7 cellular contexts compared by ENCODE assay signal in the genomic region with DNA sequence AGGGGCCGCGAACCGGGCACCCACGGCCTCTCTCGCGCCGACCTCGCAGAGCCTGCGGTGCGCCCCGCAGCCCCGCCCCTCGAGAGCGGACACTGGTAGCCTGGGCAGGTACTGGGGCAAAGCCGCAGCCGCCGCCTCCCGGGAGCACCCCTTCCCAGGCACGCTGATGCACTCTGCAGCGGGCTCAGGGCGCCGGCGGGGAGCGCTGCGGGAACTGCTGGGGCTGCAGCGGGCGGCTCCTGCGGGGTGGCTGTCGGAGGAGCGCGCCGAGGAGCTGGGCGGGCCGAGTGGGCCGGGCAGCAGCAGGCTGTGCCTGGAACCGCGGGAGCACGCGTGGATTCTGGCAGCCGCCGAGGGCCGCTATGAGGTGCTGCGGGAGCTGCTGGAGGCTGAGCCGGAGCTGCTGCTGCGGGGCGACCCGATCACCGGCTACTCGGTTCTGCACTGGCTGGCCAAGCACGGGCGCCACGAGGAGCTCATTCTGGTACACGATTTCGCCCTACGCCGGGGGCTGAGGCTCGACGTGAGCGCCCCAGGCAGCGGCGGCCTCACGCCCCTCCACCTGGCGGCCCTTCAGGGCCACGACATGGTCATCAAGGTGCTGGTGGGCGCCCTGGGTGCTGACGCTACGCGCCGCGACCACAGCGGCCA. TPM values are rescaled to one million over a fixed set of nuclear protein-coding genes. Genes with fewer than 3 reads are reported as not detected.
DNase-seq lines count a peak whose midpoint lies in the region; ATAC-seq and TF ChIP-seq lines count a peak whose summit lies in the region.

No MANE protein-coding gene starts in this region.

- H3K4me1 Mint-ChIP-seq in T-helper 2 cell treated with Interferon-gamma antibody and Interleukin-4, amounts not matched to agents 5 μg/mL and 100 μg/mL, for 36 hours (ENCODE audit: low read depth) = peaks cover 48% of the 10 kb centered on the region
- H3K4me1 Mint-ChIP-seq in type B pancreatic cell (ENCODE audit: unreplicated experiment) = no peaks in the 10 kb centered on the region

- peaks cover 6 to 25% of the 10 kb centered on the region in 2 experiments; a peak in 3 of 4 replicates for H3K4me1 ChIP-seq in HCT116 (ENCODE audit: control insufficient read depth in 1 of 2, insufficient read depth in 2 of 2, low read length in 2 of 2)
- H3K4me1 ChIP-seq in mesodermal cell (ENCODE audit: control insufficient read depth, insufficient read depth, low read length, poor library complexity, severe bottlenecking) = peaks cover 4% of the 10 kb centered on the region

- H3K4me3 Mint-ChIP-seq in T-helper 2 cell treated with Interferon-gamma antibody and Interleukin-4, amounts not matched to agents 5 μg/mL and 100 μg/mL, for 36 hours = peak overlapping the region; percentile 63
- peak overlapping the region; percentile 60 for H3K4me3 Mint-ChIP-seq in type B pancreatic cell

- POLR2A ChIA-PET in HCT116 (lab: Charles Lee) = interaction anchor here (0.9 to 1.7 kb wide), 6 partner anchors 11 to 256 kb away, joined by 3 to 11 read pairs (median 4); partner anchors contain the start of genes RPL39 and SEPTIN6

- no peak for TF ChIP-seq POLR2A in HCT116 (IDR thresholded peaks at IDR 0.05; ENCODE audit: borderline replicate concordance, extremely low read depth, insufficient read depth, insufficient read length)

- no peak for DNase-seq in HCT116 (ENCODE audit: low read depth, low spot score)
- DNase-seq in T-helper 2 cell treated with Interferon-gamma antibody and Interleukin-4, amounts not matched to agents 5 μg/mL and 100 μg/mL, for 36 hours (ENCODE audit: low spot score) = peak; percentile 11
- DNase-seq in coronary artery (ENCODE audit: low spot score) = no peak
- no peak for DNase-seq in type B pancreatic cell (ENCODE audit: extremely low spot score, unreplicated experiment)
- DNase-seq in cerebellar cortex (ENCODE audit: low spot score) = no peak

- H4K20me1 ChIP-seq in HCT116 (ENCODE audit: insufficient read depth) = no peaks in the 10 kb centered on the region

- 1 to 3% methylated on average over 20 to 29 of the region's 71 CpGs for WGBS in mesodermal cell (ENCODE audit: insufficient coverage in 2 of 2), 2 experiments

- no peaks in the 10 kb centered on the region for H3K27me3 Mint-ChIP-seq in T-helper 2 cell treated with Interferon-gamma antibody and Interleukin-4, amounts not matched to agents 5 μg/mL and 100 μg/mL, for 36 hours (ENCODE audit: low read depth)
- H3K27me3 Mint-ChIP-seq in type B pancreatic cell = peaks cover 22% of the 10 kb centered on the region

- no peaks in the 10 kb centered on the region for H3K9me2 ChIP-seq in HCT116 (ENCODE audit: insufficient read depth)

- H3K27ac ChIP-seq in HCT116 (ENCODE audit: low read depth, low read length) = peak overlapping the region; percentile 61
- H3K27ac ChIP-seq in coronary artery = peak overlapping the region in 1 of 2 donors; percentile 40
- H3K27ac ChIP-seq in mesodermal cell (ENCODE audit: low read depth, low read length, severe bottlenecking) = no peak overlapping the region

- RAD21 ChIA-PET in HCT116 (lab: Charles Lee; ENCODE audit: low non-redundant PET in 1 of 2, low total read pairs in 2 of 2, uncharacterized antibody in 2 of 2, unreplicated experiment in 2 of 2) = interaction anchor here in 1 of 2 experiments (0.7 kb wide), 1 partner anchor 243 kb away, joined by 3 read pairs; no protein-coding TSS in a partner anchor

- no peaks in the 10 kb centered on the region for H3K9me3 ChIP-seq in HCT116 (ENCODE audit: control insufficient read depth in 1 of 2, insufficient read depth in 1 of 2, low read depth in 1 of 2, low read length in 2 of 2)
- H3K9me3 ChIP-seq in mesodermal cell (ENCODE audit: control insufficient read depth, low read length) = no peaks in the 10 kb centered on the region

- no peak for TF ChIP-seq RAD21 in HCT116 (IDR thresholded peaks at IDR 0.05; ENCODE audit: low read depth)

- no TSS peak for BruUV-seq in HCT116 (replicated peaks; lab: Mats Ljungman, UMichigan)

- ATAC-seq in HCT116 = peak; percentile 76
- ATAC-seq in GM21381 (IDR thresholded peaks at IDR 0.05; ENCODE audit: unreplicated experiment) = no peak

- H3K36me3 Mint-ChIP-seq in T-helper 2 cell treated with Interferon-gamma antibody and Interleukin-4, amounts not matched to agents 5 μg/mL and 100 μg/mL, for 36 hours (ENCODE audit: low read depth) = no peaks in the 10 kb centered on the region
- H3K36me3 Mint-ChIP-seq in type B pancreatic cell = no peaks in the 10 kb centered on the region

- intact Hi-C loops in HCT116 (cut with micrococcal nuclease) = loop anchor here (10.0 kb wide), 1 partner anchor 244 kb away; no protein-coding TSS in a partner anchor

- no peak overlapping the region for H3K27ac Mint-ChIP-seq in T-helper 2 cell treated with Interferon-gamma antibody and Interleukin-4, amounts not matched to agents 5 μg/mL and 100 μg/mL, for 36 hours
- H3K27ac Mint-ChIP-seq in type B pancreatic cell = no peak overlapping the region

- H3K36me3 ChIP-seq in HCT116 (ENCODE audit: control insufficient read depth in 1 of 2, insufficient read depth in 2 of 2, low read length in 2 of 2) (no peaks in the 10 kb centered on the region), mesodermal cell (ENCODE audit: control insufficient read depth, insufficient read depth, low read length) (no peaks in the 10 kb centered on the region)

- H3K9me3 Mint-ChIP-seq in T-helper 2 cell treated with Interferon-gamma antibody and Interleukin-4, amounts not matched to agents 5 μg/mL and 100 μg/mL, for 36 hours = no peaks in the 10 kb centered on the region
- H3K9me3 Mint-ChIP-seq in type B pancreatic cell = no peaks in the 10 kb centered on the region

- H3K4me2 ChIP-seq in HCT116 (ENCODE audit: low read length) = peak overlapping the region; percentile 84

- no peak for TF ChIP-seq CTCF in HCT116 (IDR thresholded peaks at IDR 0.05 in 2 of 3, conservative IDR thresholded peaks at IDR 0.05 in 1 of 3; ENCODE audit: borderline replicate concordance in 1 of 3, insufficient read depth in 1 of 3, low read depth in 2 of 3, low read length in 2 of 3)
- TF ChIP-seq CTCF in coronary artery (IDR thresholded peaks at IDR 0.05) = no peak
- TF ChIP-seq CTCF in type B pancreatic cell (conservative IDR thresholded peaks at IDR 0.05) = no peak

- no peaks in the 10 kb centered on the region for H3K79me2 ChIP-seq in HCT116 (ENCODE audit: insufficient read depth, low read length)

- H2AFZ ChIP-seq in HCT116 (ENCODE audit: low read depth, low read length, poor library complexity, severe bottlenecking) = no peak overlapping the region

- H3K9ac ChIP-seq in HCT116 (ENCODE audit: low read length) = peak overlapping the region; percentile 55

- CTCF ChIA-PET in HCT116 (lab: Charles Lee) = interaction anchor here (0.7 to 1.6 kb wide), 4 partner anchors 33 to 276 kb away, joined by 3 to 4 read pairs (median 3); partner anchors contain the start of gene RPL39

- H3K4me3 ChIP-seq in HCT116 (replicated peaks in 1 of 2; ENCODE audit: low read depth in 1 of 2, low read length in 2 of 2) (peak overlapping the region; percentile 45 to 60), coronary artery (peak overlapping the region; percentile 72), mesodermal cell (ENCODE audit: extremely low read depth, insufficient read depth, low read length, poor library complexity, severe bottlenecking) (peak overlapping the region; percentile 38)

- no peaks in the 10 kb centered on the region for H3K27me3 ChIP-seq in HCT116 (ENCODE audit: insufficient read depth, low read length)

TF ChIP-seq in HCT116, 20 proteins besides CTCF, POLR2A, EP300 and RAD21:
- TF ChIP-seq EZH2 (IDR thresholded peaks at IDR 0.05) = no peak
- TF ChIP-seq SP1 (IDR thresholded peaks at IDR 0.05; ENCODE audit: low read depth) = no peak
- no peak for TF ChIP-seq CBX3 (IDR thresholded peaks at IDR 0.05; ENCODE audit: low read depth)
- no peak for TF ChIP-seq ZBTB33 (IDR thresholded peaks at IDR 0.05; ENCODE audit: extremely low read depth, insufficient replicate concordance, low read length)
- TF ChIP-seq SIN3A (IDR thresholded peaks at IDR 0.05; ENCODE audit: low read depth) = no peak
- TF ChIP-seq SRF (IDR thresholded peaks at IDR 0.05; ENCODE audit: low read depth) = no peak
- no peak for TF ChIP-seq TCF7L2 (IDR thresholded peaks at IDR 0.05; ENCODE audit: borderline replicate concordance, extremely low read depth, insufficient read depth, insufficient read length)
- TF ChIP-seq CEBPB (IDR thresholded peaks at IDR 0.05; ENCODE audit: low read depth) = no peak

RNA-seq across cellular contexts. Expression of gene SOWAHD, which starts 0.4 kb away (rescaled TPM):
- total RNA-seq in HCT116 (2021; ENCODE audit: unreplicated experiment) (1.1 TPM), type B pancreatic cell (ENCODE audit: low replicate concordance) (0.63 TPM in 1 of 2 replicates, not detected in the other)
- 0.77 and 0.91 TPM in 2 replicates for polyA plus RNA-seq in HCT116 (2012)
- polyA plus RNA-seq in mesodermal cell (2013, experiment 1 of 2) = not detected
- not detected for polyA plus RNA-seq in mesodermal cell (2013, experiment 2 of 2)

RNA-seq across cellular contexts. Expression of gene RPL39, which starts 32.6 kb away (rescaled TPM):
- 1,940 TPM for total RNA-seq in HCT116 (2021; ENCODE audit: unreplicated experiment)
- 3,610 and 4,517 TPM in 2 replicates for polyA plus RNA-seq in HCT116 (2012)
- polyA plus RNA-seq in mesodermal cell (2013, experiment 1 of 2) = 2,793 TPM
- polyA plus RNA-seq in mesodermal cell (2013, experiment 2 of 2) = 2,925 TPM
- 2,402 and 2,468 TPM in 2 replicates for total RNA-seq in type B pancreatic cell (ENCODE audit: low replicate concordance)
